Comparison of ENCODE assay signal across 19 cellular contexts in genomic region chr7:140769852-140770251, GRCh38.
DNase-seq lines count a peak whose midpoint lies in the region; ATAC-seq, FAIRE-seq and TF ChIP-seq lines count a peak whose summit lies in the region.
"Had no signal": no experiment of that assay in that cellular context is flagged by ENCODE, and none has a peak within 500 bp of the region (broad histone marks: within the 10 kb centered on the region; RNA-seq: fewer than 3 reads in every experiment).

No MANE protein-coding gene starts in this region.

- CTCF ChIA-PET in GM12878 (lab: Yijun Ruan, JAX): no interaction called here

- in situ Hi-C loops in GM12878 (cut with MboI): no loop called here

- ATAC-seq in GM12878: no peak
- no peak for ATAC-seq in GM19395 (IDR thresholded peaks at IDR 0.05; ENCODE audit: unreplicated experiment)

- H3K4me3 ChIP-seq in GM12878 (no peak overlapping the region), retinal pigment epithelial cell (ENCODE audit: low read length) (no peak overlapping the region)
- H3K4me3 ChIP-seq: HAP-1 had no signal

- H3K4me2 ChIP-seq in GM12878 (ENCODE audit: control insufficient read depth, insufficient read depth): no peak overlapping the region

- no peaks in the 10 kb centered on the region for H3K27me3 ChIP-seq in GM12878 (replicated peaks in 1 of 2; ENCODE audit: control insufficient read depth in 2 of 2, insufficient read depth in 2 of 2, low read length in 1 of 2)

- no peaks in the 10 kb centered on the region for H3K4me1 ChIP-seq in GM12878 (ENCODE audit: control insufficient read depth, insufficient read depth, low read length)
- H3K4me1 ChIP-seq: HAP-1 had no signal

- intact Hi-C loops in GM12878 (cut with micrococcal nuclease; ENCODE audit: unreplicated experiment): no loop called here

- TF ChIP-seq CTCF in GM12878 (IDR thresholded peaks at IDR 0.05 in 2 of 3, conservative IDR thresholded peaks at IDR 0.05 in 1 of 3; ENCODE audit: control insufficient read depth in 2 of 3, extremely low read depth in 1 of 3, insufficient read depth in 1 of 3, low read depth in 3 of 3, low read length in 3 of 3) (no peak), retinal pigment epithelial cell (conservative IDR thresholded peaks at IDR 0.05; ENCODE audit: low read depth, low read length) (no peak)

- SMC1A ChIA-PET in GM12878 (lab: Charles Lee; ENCODE audit: uncharacterized antibody, unreplicated experiment): interaction anchor here (1.4 kb wide), 1 partner anchor 47 kb away, joined by 3 read pairs; no protein-coding TSS in a partner anchor

- no peak for FAIRE-seq in GM12878 (lab: Jason Lieb, UNC)
- FAIRE-seq: GM12892, GM19239, H54 had no signal

- no peaks in the 10 kb centered on the region; a peak in 3 of 4 replicates for H3K36me3 ChIP-seq in GM12878 (ENCODE audit: control insufficient read depth in 2 of 2, insufficient read depth in 2 of 2, low read length in 1 of 2)

- H3K9ac ChIP-seq in GM12878 (ENCODE audit: control insufficient read depth, insufficient read depth, low read length): no peak overlapping the region

- H2AFZ ChIP-seq in GM12878 (ENCODE audit: control insufficient read depth, low read depth, low read length): no peak overlapping the region

- RAD21 ChIA-PET in GM12878 (lab: Charles Lee; ENCODE audit: unreplicated experiment): no interaction called here

- DNase-seq in HT-29 (ENCODE audit: low spot score) (peak; percentile 32), NCI-H82 (lab: John Stamatoyannopoulos, UW) (peak; percentile 42), GM12878 (ENCODE audit: low read depth, low spot score) (no peak), retinal pigment epithelial cell (ENCODE audit: low read depth) (peak; percentile 4), superior temporal gyrus (ENCODE audit: extremely low spot score) (no peak)
- DNase-seq: C1 segment of cervical spinal cord; Calu3; CD4-positive, alpha-beta memory T cell; COR-L47; DMS79; EL; GF-D8; GOT3; HFFc6 had no signal

- H3K79me2 ChIP-seq in GM12878 (ENCODE audit: control insufficient read depth, insufficient read depth, low read length): no peaks in the 10 kb centered on the region

- TF ChIP-seq POLR2A in GM12878 (IDR thresholded peaks at IDR 0.05; ENCODE audit: low read depth, low read length): no peak

- no peak for TF ChIP-seq RAD21 in GM12878 (IDR thresholded peaks at IDR 0.05; ENCODE audit: insufficient read depth, low read depth, low read length)

- no peaks in the 10 kb centered on the region for H4K20me1 ChIP-seq in GM12878 (ENCODE audit: control insufficient read depth, insufficient read depth)

- BruUV-seq in GM12878 (replicated peaks; lab: Mats Ljungman, UMichigan): TSS peak; percentile 31

- TF ChIP-seq EP300 in GM12878 (IDR thresholded peaks at IDR 0.05; ENCODE audit: borderline replicate concordance in 1 of 2, control insufficient read depth in 1 of 2, low read depth in 2 of 2, low read length in 2 of 2): no peak

- H3K9me3 ChIP-seq in GM12878 (replicated peaks; ENCODE audit: control insufficient read depth, insufficient read depth, low read length): no peaks in the 10 kb centered on the region; the same call in 2 of the 3 replicates
- H3K9me3 ChIP-seq: HAP-1 had no signal

- POLR2A ChIA-PET in GM12878 (lab: Charles Lee): no interaction called here

- H3K27ac ChIP-seq in GM12878 (ENCODE audit: control insufficient read depth, insufficient read depth): no peak overlapping the region

- 82% methylated on average over 3 of the region's 3 CpGs for WGBS in GM12878 (ENCODE audit: insufficient coverage, insufficient replicate concordance, low lambda C conversion rate, missing lambda C conversion rate)

TF ChIP-seq in GM12878, 131 proteins besides CTCF, POLR2A, EP300 and RAD21:
- TF ChIP-seq TARDBP (IDR thresholded peaks at IDR 0.05; ENCODE audit: borderline replicate concordance) (no peak), NFYA (IDR thresholded peaks at IDR 0.05; ENCODE audit: borderline replicate concordance, low read depth, low read length) (no peak), HDAC6 (IDR thresholded peaks at IDR 0.05; ENCODE audit: unreplicated experiment) (no peak), BACH1 (IDR thresholded peaks at IDR 0.05; ENCODE audit: borderline replicate concordance) (no peak), JUNB (IDR thresholded peaks at IDR 0.05) (no peak), GATAD2B (conservative IDR thresholded peaks at IDR 0.05; ENCODE audit: low read depth) (no peak)
- TF ChIP-seq, protein P1, sequence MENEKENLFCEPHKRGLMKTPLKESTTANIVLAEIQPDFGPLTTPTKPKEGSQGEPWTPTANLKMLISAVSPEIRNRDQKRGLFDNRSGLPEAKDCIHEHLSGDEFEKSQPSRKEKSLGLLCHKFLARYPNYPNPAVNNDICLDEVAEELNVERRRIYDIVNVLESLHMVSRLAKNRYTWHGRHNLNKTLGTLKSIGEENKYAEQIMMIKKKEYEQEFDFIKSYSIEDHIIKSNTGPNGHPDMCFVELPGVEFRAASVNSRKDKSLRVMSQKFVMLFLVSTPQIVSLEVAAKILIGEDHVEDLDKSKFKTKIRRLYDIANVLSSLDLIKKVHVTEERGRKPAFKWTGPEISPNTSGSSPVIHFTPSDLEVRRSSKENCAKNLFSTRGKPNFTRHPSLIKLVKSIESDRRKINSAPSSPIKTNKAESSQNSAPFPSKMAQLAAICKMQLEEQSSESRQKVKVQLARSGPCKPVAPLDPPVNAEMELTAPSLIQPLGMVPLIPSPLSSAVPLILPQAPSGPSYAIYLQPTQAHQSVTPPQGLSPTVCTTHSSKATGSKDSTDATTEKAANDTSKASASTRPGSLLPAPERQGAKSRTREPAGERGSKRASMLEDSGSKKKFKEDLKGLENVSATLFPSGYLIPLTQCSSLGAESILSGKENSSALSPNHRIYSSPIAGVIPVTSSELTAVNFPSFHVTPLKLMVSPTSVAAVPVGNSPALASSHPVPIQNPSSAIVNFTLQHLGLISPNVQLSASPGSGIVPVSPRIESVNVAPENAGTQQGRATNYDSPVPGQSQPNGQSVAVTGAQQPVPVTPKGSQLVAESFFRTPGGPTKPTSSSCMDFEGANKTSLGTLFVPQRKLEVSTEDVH (IDR thresholded peaks at IDR 0.05; ENCODE audit: low read depth, partially characterized antibody): no peak

Comparison
In these comparisons a context has a peak if more than half of its experiments do, and no peak if none do; other contexts are left out.
1. DNase-seq: peak in HT-29 (single experiment), NCI-H82 (single experiment) and retinal pigment epithelial cell (single experiment); none in GM12878 (single experiment) and superior temporal gyrus (single experiment).